Comparison of ENCODE assay signal across 1 cellular context in the genomic region with DNA sequence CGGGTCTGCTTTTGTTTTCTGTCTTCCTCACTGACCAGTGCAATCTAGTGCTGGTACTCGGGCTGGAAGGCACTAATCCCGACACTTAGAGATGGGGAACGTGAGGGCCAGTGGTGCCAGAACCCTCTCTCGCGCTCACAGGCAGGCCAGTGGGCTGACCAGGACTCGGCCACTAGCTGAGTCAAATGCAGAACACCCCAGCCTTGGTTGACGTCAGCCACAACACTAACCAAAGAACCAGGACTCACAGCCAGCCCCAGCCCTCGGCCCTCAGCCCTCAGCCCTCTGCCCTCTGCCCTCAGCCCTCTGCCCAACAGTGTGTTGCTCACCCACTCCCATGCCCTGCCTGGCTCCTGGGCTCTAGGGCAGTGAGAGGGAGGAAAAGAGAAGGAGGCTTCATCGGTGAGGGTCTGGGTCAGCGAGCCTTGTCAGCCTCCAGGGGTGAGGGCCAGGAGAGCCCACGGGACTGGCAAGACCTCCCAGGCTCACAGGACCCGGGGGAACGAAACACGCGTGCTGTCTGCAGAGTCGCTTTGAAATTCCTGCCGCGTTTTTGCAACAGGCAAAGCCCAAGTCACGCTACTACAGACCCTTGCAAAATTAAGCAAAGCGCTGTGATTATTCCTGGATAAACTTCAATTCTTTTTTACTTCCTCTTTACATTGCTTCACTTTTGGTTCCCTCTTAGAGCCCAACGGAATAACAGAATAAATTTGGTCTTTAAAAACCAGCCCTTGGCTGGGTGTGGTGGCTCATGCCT.
TF ChIP-seq lines count a peak whose summit lies in the region.

No MANE protein-coding gene starts in this region.

TF ChIP-seq in WTC11, 78 proteins besides CTCF, POLR2A, EP300 and RAD21 (continued from another document):
- TF ChIP-seq, protein P1, sequence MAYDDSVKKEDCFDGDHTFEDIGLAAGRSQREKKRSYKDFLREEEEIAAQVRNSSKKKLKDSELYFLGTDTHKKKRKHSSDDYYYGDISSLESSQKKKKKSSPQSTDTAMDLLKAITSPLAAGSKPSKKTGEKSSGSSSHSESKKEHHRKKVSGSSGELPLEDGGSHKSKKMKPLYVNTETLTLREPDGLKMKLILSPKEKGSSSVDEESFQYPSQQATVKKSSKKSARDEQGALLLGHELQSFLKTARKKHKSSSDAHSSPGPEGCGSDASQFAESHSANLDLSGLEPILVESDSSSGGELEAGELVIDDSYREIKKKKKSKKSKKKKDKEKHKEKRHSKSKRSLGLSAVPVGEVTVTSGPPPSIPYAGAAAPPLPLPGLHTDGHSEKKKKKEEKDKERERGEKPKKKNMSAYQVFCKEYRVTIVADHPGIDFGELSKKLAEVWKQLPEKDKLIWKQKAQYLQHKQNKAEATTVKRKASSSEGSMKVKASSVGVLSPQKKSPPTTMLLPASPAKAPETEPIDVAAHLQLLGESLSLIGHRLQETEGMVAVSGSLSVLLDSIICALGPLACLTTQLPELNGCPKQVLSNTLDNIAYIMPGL (CRISPR knock-in tag; IDR thresholded peaks at IDR 0.05), result no peak
- TF ChIP-seq EMX1 (CRISPR knock-in tag; IDR thresholded peaks at IDR 0.05) (no peak), GABPB1 (CRISPR knock-in tag; IDR thresholded peaks at IDR 0.05) (no peak), NR2C2 (CRISPR knock-in tag; IDR thresholded peaks at IDR 0.05) (no peak), MAX (CRISPR knock-in tag; IDR thresholded peaks at IDR 0.05) (no peak), ELF4 (CRISPR knock-in tag; IDR thresholded peaks at IDR 0.05; ENCODE audit: low read depth) (no peak), TEAD4 (CRISPR knock-in tag; IDR thresholded peaks at IDR 0.05) (no peak), ESRRA (CRISPR knock-in tag; IDR thresholded peaks at IDR 0.05; ENCODE audit: borderline replicate concordance) (no peak), GTF2I (CRISPR knock-in tag; conservative IDR thresholded peaks at IDR 0.05) (no peak), MXD4 (CRISPR knock-in tag; IDR thresholded peaks at IDR 0.05; ENCODE audit: borderline replicate concordance) (no peak)
